8 cellular contexts compared by ENCODE assay signal in genomic region chr2:152036611-152037469, GRCh38.
DNase-seq lines count a peak whose midpoint lies in the region; ATAC-seq and TF ChIP-seq lines count a peak whose summit lies in the region.

No MANE protein-coding gene starts in this region.

- peak; percentile 81 for TF ChIP-seq CTCF in GM10248 (IDR thresholded peaks at IDR 0.05; ENCODE audit: control extremely low read depth, extremely low read depth, low read depth, missing control alignments)

- H3K9me3 ChIP-seq in HAP-1 (no peaks in the 10 kb centered on the region), MG63 (no peaks in the 10 kb centered on the region)

- DNase-seq in GM10248 (ENCODE audit: extremely low spot score) (peak; percentile 74), HAP-1 (ENCODE audit: low spot score in 2 of 2) (peak; percentile 61 to 79), MG63 (peak; percentile 32), amygdala (lab: John Stamatoyannopoulos, UW) (peak in 47 of 56 donors; percentile 4 to 86 (median 33)), hepatic stellate cell (ENCODE audit: low spot score) (peak; percentile 46), skeletal muscle cell (ENCODE audit: low read depth) (peak; percentile 28)

- POLR2A ChIA-PET in GM10248 (lab: Yijun Ruan, JAX), result no interaction called here

- H3K36me3 ChIP-seq in HAP-1 (replicated peaks) (no peaks in the 10 kb centered on the region), MG63 (no peaks in the 10 kb centered on the region)

- CTCF ChIA-PET in GM10248 (lab: Yijun Ruan, JAX), result interaction anchor here (1.0 to 5.2 kb wide), 24 partner anchors 9 to 598 kb away, joined by 3 to 73 read pairs (median 4); partner anchors contain the start of genes CACNB4 and STAM2

- in situ Hi-C loops in HAP-1 (cut with MboI; ENCODE audit: low sequenced_read_pairs), result loop anchor here (10.0 kb wide), 1 partner anchor 598 kb away; no protein-coding TSS in a partner anchor

- H3K27me3 ChIP-seq in HAP-1 (ENCODE audit: low read depth) (no peaks in the 10 kb centered on the region), MG63 (no peaks in the 10 kb centered on the region)

- no peak overlapping the region for H3K4me3 ChIP-seq in HAP-1
- H3K4me3 ChIP-seq in MG63, result no peak overlapping the region
- H3K4me3 ChIP-seq in skeletal muscle cell (ENCODE audit: low read depth, low read length), result no peak overlapping the region

- H3K4me1 ChIP-seq in HAP-1, result peaks cover 4% of the 10 kb centered on the region; the same call in 1 of the 2 replicates

- ATAC-seq in SK-N-SH treated with all-trans-retinoic acid at 6 μM for 48 hours (peak; percentile 96), HG03439 (IDR thresholded peaks at IDR 0.05; ENCODE audit: unreplicated experiment) (no peak)

TF ChIP-seq in SK-N-SH treated with all-trans-retinoic acid at 6 μM for 48 hours, 23 proteins besides CTCF, POLR2A, EP300 and RAD21:
- TF ChIP-seq ZNF565 (CRISPR knock-in tag; conservative IDR thresholded peaks at IDR 0.05; ENCODE audit: low read depth) (no peak), OSR1 (CRISPR knock-in tag; IDR thresholded peaks at IDR 0.05) (no peak), ZC3H10 (CRISPR knock-in tag; IDR thresholded peaks at IDR 0.05) (no peak), ESRRG (CRISPR knock-in tag; IDR thresholded peaks at IDR 0.05) (no peak), ZNF70 (CRISPR knock-in tag; IDR thresholded peaks at IDR 0.05) (no peak), CREB5 (CRISPR knock-in tag; IDR thresholded peaks at IDR 0.05; ENCODE audit: low read depth) (no peak), PPARA (CRISPR knock-in tag; IDR thresholded peaks at IDR 0.05; ENCODE audit: borderline replicate concordance) (no peak), SNAI2 (CRISPR knock-in tag; IDR thresholded peaks at IDR 0.05) (no peak)
